ENCODE assay signal across 18 cellular contexts in the genomic region with DNA sequence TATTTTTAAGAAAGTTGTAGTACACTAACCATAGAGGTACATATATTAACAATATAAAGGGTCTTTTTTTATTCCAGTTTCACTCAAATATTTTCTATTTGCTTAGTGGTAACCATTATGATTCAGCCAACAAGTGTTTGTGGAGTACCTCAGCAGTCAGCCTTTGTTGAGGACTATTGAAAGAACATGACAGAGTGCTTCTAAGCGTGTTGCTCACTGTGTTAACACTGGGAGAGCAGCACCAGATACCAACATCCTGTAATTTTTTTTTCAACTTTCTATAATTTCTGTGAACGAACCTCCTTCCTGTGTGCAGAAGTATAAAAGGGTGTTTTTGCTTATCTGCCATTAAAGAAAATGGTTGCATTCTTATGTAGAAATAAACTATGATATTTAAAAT.
DNase-seq lines count a peak whose midpoint lies in the region; ATAC-seq and TF ChIP-seq lines count a peak whose summit lies in the region.
"Had no signal": no experiment of that assay in that cellular context is flagged by ENCODE, and none has a peak within 500 bp of the region (broad histone marks: within the 10 kb centered on the region; RNA-seq: fewer than 3 reads in every experiment).

No MANE protein-coding gene starts in this region.

- ATAC-seq in CD4-positive, CD25-positive, alpha-beta regulatory T cell (ENCODE audit: low read depth in 2 of 2) = peak; percentile 66 to 71
- ATAC-seq in GM18868 (IDR thresholded peaks at IDR 0.05; ENCODE audit: unreplicated experiment) (peak; percentile 81), HG03175 (IDR thresholded peaks at IDR 0.05; ENCODE audit: unreplicated experiment) (no peak)
- ATAC-seq in activated T-helper 17 cell treated with anti-CD3 and anti-CD28 coated beads, Interleukin-2, amount 50 U/mL, for 72 hours (replicated peaks) = no peak
- ATAC-seq: left colon; stimulated activated naive B cell treated with anti-CD40 and anti-IgM and Interleukin-4, amounts not matched to agents 10 μg/mL and 1 μg/mL and 100 μg/mL, for 72 hours had no signal

- H3K36me3 ChIP-seq in CD4-positive, CD25-positive, alpha-beta regulatory T cell (ENCODE audit: control insufficient read depth, insufficient read depth, low read length) = no peaks in the 10 kb centered on the region
- no peaks in the 10 kb centered on the region for H3K36me3 ChIP-seq in sigmoid colon
- H3K36me3 ChIP-seq: uterus had no signal

- intact Hi-C loops in sigmoid colon (cut with DNase I) = no loop called here

- H3K4me3 Mint-ChIP-seq in CD4-positive, CD25-positive, alpha-beta regulatory T cell = no peak overlapping the region
- no peak overlapping the region for H3K4me3 Mint-ChIP-seq in activated T-helper 17 cell treated with anti-CD3 and anti-CD28 coated beads, Interleukin-2, amount 50 U/mL, for 72 hours
- H3K4me3 Mint-ChIP-seq: activated naive CD4-positive, alpha-beta T cell treated with anti-CD3 and anti-CD28 coated beads, Interleukin-2, amount 10 ng/mL, durations not matched to agents 7 days and 5 days; IgD-negative memory B cell; stimulated activated naive B cell treated with anti-CD40 and anti-IgM and Interleukin-4, amounts not matched to agents 10 μg/mL and 1 μg/mL and 100 μg/mL, for 72 hours had no signal

- no peaks in the 10 kb centered on the region for H3K36me3 Mint-ChIP-seq in CD4-positive, CD25-positive, alpha-beta regulatory T cell
- no peaks in the 10 kb centered on the region for H3K36me3 Mint-ChIP-seq in activated T-helper 17 cell treated with anti-CD3 and anti-CD28 coated beads, Interleukin-2, amount 50 U/mL, for 72 hours (ENCODE audit: low read depth)
- H3K36me3 Mint-ChIP-seq: activated naive CD4-positive, alpha-beta T cell treated with anti-CD3 and anti-CD28 coated beads, Interleukin-2, amount 10 ng/mL, durations not matched to agents 7 days and 5 days had no signal

- peaks cover 18 to 21% (median 20%) of the 10 kb centered on the region in 4 donors for H3K4me1 Mint-ChIP-seq in CD4-positive, CD25-positive, alpha-beta regulatory T cell
- H3K4me1 Mint-ChIP-seq in activated T-helper 17 cell treated with anti-CD3 and anti-CD28 coated beads, Interleukin-2, amount 50 U/mL, for 72 hours = no peaks in the 10 kb centered on the region

- H3K4me3 ChIP-seq in CD4-positive, CD25-positive, alpha-beta regulatory T cell (ENCODE audit: low read depth, low read length) = no peak overlapping the region
- H3K4me3 ChIP-seq in fibroblast of mammary gland (ENCODE audit: control insufficient read depth, low read depth, low read length) = no peak overlapping the region
- H3K4me3 ChIP-seq in sigmoid colon = no peak overlapping the region
- H3K4me3 ChIP-seq: esophagus muscularis mucosa, uterus had no signal

- H3K9me3 ChIP-seq in CD4-positive, CD25-positive, alpha-beta regulatory T cell (ENCODE audit: control insufficient read depth in 2 of 2, low read length in 2 of 2) = no peaks in the 10 kb centered on the region
- H3K9me3 ChIP-seq in sigmoid colon = no peaks in the 10 kb centered on the region
- H3K9me3 ChIP-seq: esophagus muscularis mucosa, SK-N-SH, uterus had no signal

- peak overlapping the region in 1 of 3 donors; percentile 52 for H3K27ac Mint-ChIP-seq in CD4-positive, CD25-positive, alpha-beta regulatory T cell
- H3K27ac Mint-ChIP-seq in activated T-helper 17 cell treated with anti-CD3 and anti-CD28 coated beads, Interleukin-2, amount 50 U/mL, for 72 hours = no peak overlapping the region
- H3K27ac Mint-ChIP-seq: activated naive CD4-positive, alpha-beta T cell treated with anti-CD3 and anti-CD28 coated beads, Interleukin-2, amount 10 ng/mL, durations not matched to agents 7 days and 5 days; IgD-negative memory B cell; stimulated activated naive B cell treated with anti-CD40 and anti-IgM and Interleukin-4, amounts not matched to agents 10 μg/mL and 1 μg/mL and 100 μg/mL, for 72 hours had no signal

- no peaks in the 10 kb centered on the region for H3K9me3 Mint-ChIP-seq in CD4-positive, CD25-positive, alpha-beta regulatory T cell
- no peaks in the 10 kb centered on the region for H3K9me3 Mint-ChIP-seq in activated T-helper 17 cell treated with anti-CD3 and anti-CD28 coated beads, Interleukin-2, amount 50 U/mL, for 72 hours
- H3K9me3 Mint-ChIP-seq: activated naive CD4-positive, alpha-beta T cell treated with anti-CD3 and anti-CD28 coated beads, Interleukin-2, amount 10 ng/mL, durations not matched to agents 7 days and 5 days; IgD-negative memory B cell; stimulated activated naive B cell treated with anti-CD40 and anti-IgM and Interleukin-4, amounts not matched to agents 10 μg/mL and 1 μg/mL and 100 μg/mL, for 72 hours had no signal

- no peaks in the 10 kb centered on the region for H3K27me3 Mint-ChIP-seq in CD4-positive, CD25-positive, alpha-beta regulatory T cell
- H3K27me3 Mint-ChIP-seq in activated T-helper 17 cell treated with anti-CD3 and anti-CD28 coated beads, Interleukin-2, amount 50 U/mL, for 72 hours = no peaks in the 10 kb centered on the region
- H3K27me3 Mint-ChIP-seq: activated naive CD4-positive, alpha-beta T cell treated with anti-CD3 and anti-CD28 coated beads, Interleukin-2, amount 10 ng/mL, durations not matched to agents 7 days and 5 days; IgD-negative memory B cell; stimulated activated naive B cell treated with anti-CD40 and anti-IgM and Interleukin-4, amounts not matched to agents 10 μg/mL and 1 μg/mL and 100 μg/mL, for 72 hours had no signal

- TF ChIP-seq EP300 in sigmoid colon (IDR thresholded peaks at IDR 0.05) = no peak

- H3K27ac ChIP-seq in CD4-positive, CD25-positive, alpha-beta regulatory T cell (ENCODE audit: insufficient read depth, low read length, poor library complexity, severe bottlenecking) = no peak overlapping the region
- H3K27ac ChIP-seq in sigmoid colon = no peak overlapping the region
- H3K27ac ChIP-seq: esophagus muscularis mucosa, uterus had no signal

- whole genome bisulfite sequencing in sigmoid colon, 2 donors = 45 to 84% methylated on average over 2 of the region's 2 CpGs

- H3K4me1 ChIP-seq in CD4-positive, CD25-positive, alpha-beta regulatory T cell (ENCODE audit: control insufficient read depth, insufficient read depth, low read length, poor library complexity, severe bottlenecking) = peaks cover 14% of the 10 kb centered on the region
- no peaks in the 10 kb centered on the region for H3K4me1 ChIP-seq in sigmoid colon
- H3K4me1 ChIP-seq: uterus had no signal

- TF ChIP-seq CTCF in fibroblast of mammary gland (conservative IDR thresholded peaks at IDR 0.05; ENCODE audit: control insufficient read depth, insufficient read depth, low read depth, low read length) = no peak
- no peak for TF ChIP-seq CTCF in sigmoid colon (IDR thresholded peaks at IDR 0.05)

- no peaks in the 10 kb centered on the region for H3K27me3 ChIP-seq in CD4-positive, CD25-positive, alpha-beta regulatory T cell (ENCODE audit: control insufficient read depth, insufficient read depth, low read length)
- no peaks in the 10 kb centered on the region for H3K27me3 ChIP-seq in sigmoid colon
- H3K27me3 ChIP-seq: esophagus muscularis mucosa, uterus had no signal

- no peak for TF ChIP-seq POLR2A in sigmoid colon (IDR thresholded peaks at IDR 0.05)

- DNase-seq in CD4-positive, CD25-positive, alpha-beta regulatory T cell = peak in 2 of 3 donors; percentile 7 to 64
- DNase-seq in NCI-H69 (lab: John Stamatoyannopoulos, UW) (peak; percentile 50), fibroblast of mammary gland (ENCODE audit: low read depth) (peak; percentile 14), HCEC 1CT (no peak), sigmoid colon (no peak)
- DNase-seq: activated naive CD4-positive, alpha-beta T cell treated with anti-CD3 and anti-CD28 coated beads, Interleukin-2, amount 10 ng/mL, durations not matched to agents 7 days and 5 days; EL; left colon; NCI-H1694; retina; SK-N-SH; stimulated activated naive B cell treated with anti-CD40 and anti-IgM and Interleukin-4, amounts not matched to agents 10 μg/mL and 1 μg/mL and 100 μg/mL, for 72 hours; uterus had no signal

Comparison
In these comparisons a context has a peak if more than half of its experiments do, and no peak if none do; other contexts are left out.
1. ATAC-seq: peak in CD4-positive, CD25-positive, alpha-beta regulatory T cell (2 of 2) and GM18868 (single experiment); none in HG03175 (single experiment) and activated T-helper 17 cell treated with anti-CD3 and anti-CD28 coated beads, Interleukin-2, amount 50 U/mL, for 72 hours (single experiment).
2. DNase-seq: peak in CD4-positive, CD25-positive, alpha-beta regulatory T cell (2 of 3), NCI-H69 (single experiment) and fibroblast of mammary gland (single experiment); none in HCEC 1CT (single experiment) and sigmoid colon (single experiment).